In the genomic region with DNA sequence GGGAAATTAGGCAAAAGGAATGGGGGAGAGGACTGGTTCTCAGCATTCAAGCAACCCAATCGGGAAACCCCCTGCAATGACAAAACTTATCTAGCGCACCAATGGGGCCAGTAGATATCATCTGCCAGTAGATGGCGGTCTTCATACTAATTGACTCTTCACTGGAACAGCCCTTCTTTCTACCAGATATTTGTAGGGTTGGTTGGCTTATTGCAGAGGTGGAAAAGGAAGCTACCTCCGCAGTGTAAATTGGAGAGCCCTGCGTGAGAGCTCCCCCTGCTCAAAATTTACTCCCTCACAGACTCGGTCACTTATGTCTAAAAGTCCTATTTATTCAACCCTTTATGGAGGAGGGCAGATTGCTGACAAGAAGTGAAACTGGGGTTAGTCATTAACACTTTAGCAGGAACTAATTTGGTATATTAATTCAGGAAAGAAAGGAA, we compare ENCODE assay signal across 8 cellular contexts.
DNase-seq lines count a peak whose midpoint lies in the region; ATAC-seq, FAIRE-seq and TF ChIP-seq lines count a peak whose summit lies in the region.

No MANE protein-coding gene starts in this region.

- H3K4me3 ChIP-seq in kidney (ENCODE audit: low read length in 2 of 2) = no peak overlapping the region

- ATAC-seq in GM21529 (IDR thresholded peaks at IDR 0.05; ENCODE audit: unreplicated experiment) = peak; percentile 84

- no peaks in the 10 kb centered on the region for H3K9me3 ChIP-seq in kidney (ENCODE audit: control insufficient read depth in 1 of 2, low read length in 2 of 2)

- intact Hi-C loops in kidney (cut with DNase I) = no loop called here

- TF ChIP-seq CTCF in kidney (IDR thresholded peaks at IDR 0.05; ENCODE audit: borderline replicate concordance, extremely low read depth, insufficient read depth) = peak; percentile 43

- in situ Hi-C loops in G401 (cut with HindIII; ENCODE audit: low sequenced_read_pairs) = no loop called here

- H3K9ac ChIP-seq in kidney (ENCODE audit: low read length in 2 of 2) = no peak overlapping the region

- H3K27ac ChIP-seq in kidney (ENCODE audit: low read depth in 2 of 2, low read length in 2 of 2) = no peak overlapping the region

- H3K4me1 ChIP-seq in kidney (ENCODE audit: control insufficient read depth in 1 of 2, insufficient read depth in 1 of 2, low read depth in 1 of 2, low read length in 2 of 2) = no peaks in the 10 kb centered on the region

- DNase-seq in G401 (ENCODE audit: low spot score) (peak; percentile 33), HUDEP-2 (lab: John Stamatoyannopoulos, UW; ENCODE audit: unreplicated experiment in 76 of 76) (peak in 63 of 76 experiments; percentile 2 to 78 (median 30)), T-helper 2 cell (peak in 4 of 5 experiments; percentile 41 to 91 (median 62)), astrocyte of the hippocampus (ENCODE audit: low read depth, low spot score) (peak; percentile 29), kidney (no peak), T1000 (lab: John Stamatoyannopoulos, UW) (no peak)
- peak; percentile 33 to 44 for DNase-seq in stimulated activated CD8-positive, alpha-beta memory T cell treated with anti-CD3 and anti-CD28 coated beads, Interleukin-2, amount 100 ng/mL, for 1 hour (ENCODE audit: low read depth in 2 of 2)

- FAIRE-seq in kidney (lab: Jason Lieb, UNC) = no peak

- no peaks in the 10 kb centered on the region for H3K36me3 ChIP-seq in kidney (ENCODE audit: control insufficient read depth in 1 of 2, insufficient read depth in 2 of 2, low read length in 2 of 2)

Comparison
In these comparisons a context has a peak if more than half of its experiments do, and no peak if none do; other contexts are left out.
1. DNase-seq: peak in G401 (single experiment), HUDEP-2 (63 of 76), T-helper 2 cell (4 of 5), astrocyte of the hippocampus (single experiment) and stimulated activated CD8-positive, alpha-beta memory T cell treated with anti-CD3 and anti-CD28 coated beads, Interleukin-2, amount 100 ng/mL, for 1 hour (2 of 2); none in kidney (single experiment) and T1000 (single experiment).